Comparison of ENCODE assay signal across 16 cellular contexts in the genomic region with DNA sequence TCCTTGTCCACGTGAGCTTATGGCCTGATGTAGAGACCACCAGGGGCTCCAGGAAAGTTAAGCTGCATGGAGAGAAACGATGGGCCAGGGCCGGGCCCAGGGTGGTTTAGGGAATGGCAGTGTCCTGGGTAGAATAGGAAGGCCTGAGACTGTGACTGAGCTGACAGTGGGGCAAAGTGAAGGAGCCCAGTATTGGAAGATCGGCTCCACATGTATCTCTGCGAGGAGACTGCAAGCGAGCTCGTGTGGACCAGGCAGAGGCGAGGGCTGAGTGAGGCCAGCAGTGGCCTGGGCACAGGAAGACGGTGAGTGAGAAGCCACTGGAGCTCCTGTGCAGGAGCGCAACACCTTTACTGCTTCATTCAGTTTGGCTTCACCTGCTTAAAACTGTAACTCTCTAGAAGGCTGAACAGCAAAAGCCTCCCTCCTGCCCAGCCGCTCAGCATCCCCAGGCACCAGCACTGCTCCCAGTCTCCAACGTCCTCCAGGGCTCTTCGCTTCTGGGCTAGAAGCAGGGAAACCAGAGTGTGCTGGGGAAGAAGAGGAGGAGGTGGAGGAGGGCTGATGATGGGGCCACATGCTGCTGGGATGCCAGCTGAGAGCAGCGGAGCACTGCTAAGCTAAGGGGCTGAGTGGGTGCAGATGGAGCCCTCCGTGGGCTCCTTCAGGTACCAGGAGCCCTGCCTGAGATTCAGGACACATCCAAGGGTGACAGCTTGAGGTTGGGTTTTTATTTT. TPM values are rescaled to one million over a fixed set of nuclear protein-coding genes. Genes with fewer than 3 reads are reported as not detected.
DNase-seq lines count a peak whose midpoint lies in the region; ATAC-seq, FAIRE-seq and TF ChIP-seq lines count a peak whose summit lies in the region.
"Had no signal": no experiment of that assay in that cellular context is flagged by ENCODE, and none has a peak within 500 bp of the region (broad histone marks: within the 10 kb centered on the region; RNA-seq: fewer than 3 reads in every experiment).

No MANE protein-coding gene starts in this region.

- H3K4me1 Mint-ChIP-seq in Calu3 (ENCODE audit: low read depth, unreplicated experiment) (no peaks in the 10 kb centered on the region), T-helper 17 cell (peaks cover 5% of the 10 kb centered on the region), memory B cell (no peaks in the 10 kb centered on the region)
- no peaks in the 10 kb centered on the region for H3K4me1 Mint-ChIP-seq in activated T-helper 1 cell treated with anti-CD3 and anti-CD28 coated beads, Interleukin-12 subunit alpha, Interleukin-12 subunit beta, Interleukin-2, Interleukin-4 antibody, amounts not matched to agents 30 ng/mL and 10 ng/mL and 1 ng/mL, durations not matched to agents 14 hours and 24 hours and 36 hours (ENCODE audit: low read depth)

- H3K4me3 Mint-ChIP-seq in Calu3 (ENCODE audit: low read depth, unreplicated experiment) = no peak overlapping the region
- H3K4me3 Mint-ChIP-seq in T-helper 17 cell = no peak overlapping the region
- H3K4me3 Mint-ChIP-seq in memory B cell = no peak overlapping the region
- no peak overlapping the region for H3K4me3 Mint-ChIP-seq in activated T-helper 1 cell treated with anti-CD3 and anti-CD28 coated beads, Interleukin-12 subunit alpha, Interleukin-12 subunit beta, Interleukin-2, Interleukin-4 antibody, amounts not matched to agents 30 ng/mL and 10 ng/mL and 1 ng/mL, durations not matched to agents 14 hours and 24 hours and 36 hours

- FAIRE-seq in D721Med (lab: Jason Lieb, UNC) = no peak

- no peaks in the 10 kb centered on the region for H3K9me3 Mint-ChIP-seq in Calu3 (ENCODE audit: low read depth, unreplicated experiment)
- H3K9me3 Mint-ChIP-seq in memory B cell = no peaks in the 10 kb centered on the region
- H3K9me3 Mint-ChIP-seq in activated T-helper 1 cell treated with anti-CD3 and anti-CD28 coated beads, Interleukin-12 subunit alpha, Interleukin-12 subunit beta, Interleukin-2, Interleukin-4 antibody, amounts not matched to agents 30 ng/mL and 10 ng/mL and 1 ng/mL, durations not matched to agents 14 hours and 24 hours and 36 hours = no peaks in the 10 kb centered on the region

- CTCF ChIA-PET in Calu3 (lab: Charles Lee) = no interaction called here

- peak overlapping the region; percentile 56 for H3K27ac Mint-ChIP-seq in Calu3 (ENCODE audit: unreplicated experiment)
- peak overlapping the region; percentile 74 for H3K27ac Mint-ChIP-seq in T-helper 17 cell
- peak overlapping the region; percentile 39 for H3K27ac Mint-ChIP-seq in memory B cell
- H3K27ac Mint-ChIP-seq in activated T-helper 1 cell treated with anti-CD3 and anti-CD28 coated beads, Interleukin-12 subunit alpha, Interleukin-12 subunit beta, Interleukin-2, Interleukin-4 antibody, amounts not matched to agents 30 ng/mL and 10 ng/mL and 1 ng/mL, durations not matched to agents 14 hours and 24 hours and 36 hours = no peak overlapping the region

- BruUV-seq in Calu3 (replicated peaks; lab: Mats Ljungman, UMichigan) = no TSS peak

- H3K36me3 Mint-ChIP-seq in Calu3 (ENCODE audit: insufficient read depth, unreplicated experiment) (peaks cover 75% of the 10 kb centered on the region), T-helper 17 cell (ENCODE audit: low read depth) (no peaks in the 10 kb centered on the region), memory B cell (peaks cover 8% of the 10 kb centered on the region)
- peaks cover 18% of the 10 kb centered on the region for H3K36me3 Mint-ChIP-seq in activated T-helper 1 cell treated with anti-CD3 and anti-CD28 coated beads, Interleukin-12 subunit alpha, Interleukin-12 subunit beta, Interleukin-2, Interleukin-4 antibody, amounts not matched to agents 30 ng/mL and 10 ng/mL and 1 ng/mL, durations not matched to agents 14 hours and 24 hours and 36 hours (ENCODE audit: low read depth)

- intact Hi-C loops in Calu3 (cut with micrococcal nuclease; ENCODE audit: unreplicated experiment) = no loop called here
- intact Hi-C loops in activated T-helper 1 cell treated with anti-CD3 and anti-CD28 coated beads, Interleukin-12 subunit alpha, Interleukin-12 subunit beta, Interleukin-2, Interleukin-4 antibody, amounts not matched to agents 30 ng/mL and 10 ng/mL and 1 ng/mL, durations not matched to agents 14 hours and 24 hours and 36 hours (cut with micrococcal nuclease) = no loop called here

- no peak for TF ChIP-seq CTCF in Calu3 (IDR thresholded peaks at IDR 0.05; ENCODE audit: unreplicated experiment)
- no peak for TF ChIP-seq CTCF in D721Med (IDR thresholded peaks at IDR 0.05; ENCODE audit: insufficient read depth, missing control alignments)

- no peaks in the 10 kb centered on the region for H3K27me3 Mint-ChIP-seq in Calu3 (ENCODE audit: unreplicated experiment)
- H3K27me3 Mint-ChIP-seq in T-helper 17 cell = no peaks in the 10 kb centered on the region
- H3K27me3 Mint-ChIP-seq in memory B cell = no peaks in the 10 kb centered on the region
- H3K27me3 Mint-ChIP-seq in activated T-helper 1 cell treated with anti-CD3 and anti-CD28 coated beads, Interleukin-12 subunit alpha, Interleukin-12 subunit beta, Interleukin-2, Interleukin-4 antibody, amounts not matched to agents 30 ng/mL and 10 ng/mL and 1 ng/mL, durations not matched to agents 14 hours and 24 hours and 36 hours (ENCODE audit: insufficient read depth) = no peaks in the 10 kb centered on the region

- no peaks in the 10 kb centered on the region for H3K9me3 ChIP-seq in T-helper 17 cell (ENCODE audit: control insufficient read depth, low read length, poor library complexity, severe bottlenecking)
- H3K9me3 ChIP-seq: vagina had no signal

- ATAC-seq in T-helper 17 cell = no peak
- ATAC-seq in memory B cell (ENCODE audit: low read depth) = no peak
- no peak for ATAC-seq in HG02763 (IDR thresholded peaks at IDR 0.05; ENCODE audit: unreplicated experiment)
- ATAC-seq: esophagus mucosa had no signal

- peak; percentile 28 for DNase-seq in 8988T
- DNase-seq in Calu3 = no peak
- DNase-seq in T-helper 17 cell = no peak
- DNase-seq in memory B cell (ENCODE audit: low spot score in 2 of 2) = no peak
- no peak for DNase-seq in activated T-helper 1 cell treated with anti-CD3 and anti-CD28 coated beads, Interleukin-12 subunit alpha, Interleukin-12 subunit beta, Interleukin-2, Interleukin-4 antibody, amounts not matched to agents 30 ng/mL and 10 ng/mL and 1 ng/mL, durations not matched to agents 14 hours and 24 hours and 36 hours (ENCODE audit: low spot score)
- DNase-seq in NCI-H524 (lab: John Stamatoyannopoulos, UW) = no peak
- DNase-seq in D721Med (ENCODE audit: insufficient read length, low spot score) = no peak
- DNase-seq: activated gamma-delta T cell treated with Interleukin-2 at 50 U/mL for 16 hours, KG1, NCI-H1105 treated with DMSO at 0.1 percent for 48 hours, NCI-H2171, NCI-H82 had no signal

RNA-seq across cellular contexts. Expression of a gene that starts 13.5 kb away (rescaled TPM):
- total RNA-seq in Calu3 (2022) (42.1 and 49.7 TPM in 2 replicates), T-helper 17 cell (100 to 1,000 TPM; 187 to 207 TPM)
- 142 and 152 TPM in 2 replicates for total RNA-seq in activated T-helper 1 cell treated with anti-CD3 and anti-CD28 coated beads, Interleukin-12 subunit alpha, Interleukin-12 subunit beta, Interleukin-2, Interleukin-4 antibody, amounts not matched to agents 30 ng/mL and 10 ng/mL and 1 ng/mL, durations not matched to agents 14 hours and 24 hours and 36 hours

RNA-seq across cellular contexts. Expression of a gene that starts 21.8 kb away (rescaled TPM):
- total RNA-seq in Calu3 (2022) (163 and 166 TPM in 2 replicates), T-helper 17 cell (10 to 100 TPM; 59.5 to 64.2 TPM)
- 137 and 144 TPM in 2 replicates for total RNA-seq in activated T-helper 1 cell treated with anti-CD3 and anti-CD28 coated beads, Interleukin-12 subunit alpha, Interleukin-12 subunit beta, Interleukin-2, Interleukin-4 antibody, amounts not matched to agents 30 ng/mL and 10 ng/mL and 1 ng/mL, durations not matched to agents 14 hours and 24 hours and 36 hours

RNA-seq across cellular contexts. Expression of a gene that starts 42.2 kb away (rescaled TPM):
- 41.6 and 68.2 TPM in 2 replicates for total RNA-seq in Calu3 (2022)
- total RNA-seq in T-helper 17 cell = 1 to 10 TPM; 1.1 TPM
- not detected in 2 replicates for total RNA-seq in activated T-helper 1 cell treated with anti-CD3 and anti-CD28 coated beads, Interleukin-12 subunit alpha, Interleukin-12 subunit beta, Interleukin-2, Interleukin-4 antibody, amounts not matched to agents 30 ng/mL and 10 ng/mL and 1 ng/mL, durations not matched to agents 14 hours and 24 hours and 36 hours
- total RNA-seq: activated CD8-positive, alpha-beta memory T cell treated with anti-CD3 and anti-CD28 coated beads for 36 hours had no signal

RNA-seq across cellular contexts. Expression of a gene that starts 48.4 kb away (rescaled TPM):
- 71.2 and 92.6 TPM in 2 replicates for total RNA-seq in Calu3 (2022)
- 10 to 100 TPM; 24.7 to 27.2 TPM for total RNA-seq in T-helper 17 cell
- 13.9 and 14.8 TPM in 2 replicates for total RNA-seq in activated T-helper 1 cell treated with anti-CD3 and anti-CD28 coated beads, Interleukin-12 subunit alpha, Interleukin-12 subunit beta, Interleukin-2, Interleukin-4 antibody, amounts not matched to agents 30 ng/mL and 10 ng/mL and 1 ng/mL, durations not matched to agents 14 hours and 24 hours and 36 hours

Comparison
In these comparisons a context has a peak if more than half of its experiments do, and no peak if none do; other contexts are left out.
1. RNA of a gene that starts 42.2 kb away (total RNA-seq): 41.6 to 68.2 TPM in Calu3; 1.1 TPM in T-helper 17 cell and not detected in activated T-helper 1 cell treated with anti-CD3 and anti-CD28 coated beads, Interleukin-12 subunit alpha, Interleukin-12 subunit beta, Interleukin-2, Interleukin-4 antibody, amounts not matched to agents 30 ng/mL and 10 ng/mL and 1 ng/mL, durations not matched to agents 14 hours and 24 hours and 36 hours; every median in the first group is over 10 times any median in the second.